In the genomic region with DNA sequence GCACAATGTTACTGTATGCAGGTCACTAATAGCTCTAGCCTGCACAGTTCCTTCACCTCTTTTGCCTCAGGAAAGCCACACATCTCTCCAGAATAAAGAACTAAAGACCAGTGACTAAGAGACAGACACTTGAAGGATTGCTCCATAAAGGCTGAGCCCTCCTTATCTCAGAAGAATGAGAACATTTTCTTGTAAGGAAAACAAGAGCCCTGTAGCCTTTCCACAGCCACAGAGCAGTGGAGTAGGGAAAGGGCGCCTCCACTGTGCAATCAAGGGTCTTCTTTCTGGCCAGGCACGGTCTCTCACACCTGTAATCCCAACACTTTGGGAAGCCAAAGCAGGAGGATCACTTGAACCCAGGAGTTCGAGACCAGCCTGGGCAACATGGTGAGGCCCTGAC, we compare ENCODE assay signal across 15 cellular contexts.
"Had no signal": no experiment of that assay in that cellular context is flagged by ENCODE, and none has a peak within 500 bp of the region (broad histone marks: within the 10 kb centered on the region; RNA-seq: fewer than 3 reads in every experiment).

No MANE protein-coding gene starts in this region.

- H3K4me3 Mint-ChIP-seq: activated CD4-positive, alpha-beta T cell treated with anti-CD3 and anti-CD28 coated beads, Interleukin-2, amount 10 ng/mL, durations not matched to agents 24 days and 14 days; activated naive CD4-positive, alpha-beta T cell treated with anti-CD3 and anti-CD28 coated beads for 36 hours; activated T-helper 17 cell treated with anti-CD3 and anti-CD28 coated beads, Interleukin-2, amount 50 U/mL, for 72 hours; central memory CD8-positive, alpha-beta T cell; dendritic cell treated with granulocyte-macrophage colony-stimulating factor and Interleukin-4, amounts not matched to agents 40 ng/mL and 50 ng/mL, for 4 days; natural killer cell; T-helper 1 cell treated with Interleukin-12 subunit alpha and Interleukin-12 subunit beta and Interleukin-4 antibody, amounts not matched to agents 30 μg/mL and 1 μg/mL, for 36 hours had no signal

- H3K27me3 Mint-ChIP-seq: activated T-helper 17 cell treated with anti-CD3 and anti-CD28 coated beads, Interleukin-2, amount 50 U/mL, for 72 hours; central memory CD8-positive, alpha-beta T cell had no signal

- H3K4me1 Mint-ChIP-seq: activated CD4-positive, alpha-beta T cell treated with anti-CD3 and anti-CD28 coated beads, Interleukin-2, amount 10 ng/mL, durations not matched to agents 24 days and 14 days; activated T-helper 17 cell treated with anti-CD3 and anti-CD28 coated beads, Interleukin-2, amount 50 U/mL, for 72 hours; central memory CD8-positive, alpha-beta T cell; natural killer cell had no signal

- H3K9me3 Mint-ChIP-seq: activated CD4-positive, alpha-beta T cell treated with anti-CD3 and anti-CD28 coated beads, Interleukin-2, amount 10 ng/mL, durations not matched to agents 24 days and 14 days; activated naive CD4-positive, alpha-beta T cell treated with anti-CD3 and anti-CD28 coated beads for 36 hours; activated T-helper 17 cell treated with anti-CD3 and anti-CD28 coated beads, Interleukin-2, amount 50 U/mL, for 72 hours; central memory CD8-positive, alpha-beta T cell; dendritic cell treated with granulocyte-macrophage colony-stimulating factor and Interleukin-4, amounts not matched to agents 40 ng/mL and 50 ng/mL, for 4 days; natural killer cell; T-helper 1 cell treated with Interleukin-12 subunit alpha and Interleukin-12 subunit beta and Interleukin-4 antibody, amounts not matched to agents 30 μg/mL and 1 μg/mL, for 36 hours; type B pancreatic cell had no signal

- DNase-seq: activated CD4-positive, alpha-beta T cell treated with anti-CD3 and anti-CD28 coated beads, Interleukin-2, amount 10 ng/mL, durations not matched to agents 24 days and 14 days; activated naive CD4-positive, alpha-beta T cell treated with anti-CD3 and anti-CD28 coated beads for 36 hours; activated T-cell treated with anti-CD3 and anti-CD28 coated beads for 4 hours; gastrocnemius medialis; natural killer cell; occipital lobe; psoas muscle; sigmoid colon; stimulated activated CD4-positive, alpha-beta T cell treated with anti-CD3 and anti-CD28 coated beads, Interleukin-2, amount 100 ng/mL, for 48 hours; stimulated activated naive CD4-positive, alpha-beta T cell treated with Interleukin-2 at 50 U/mL for 16 hours had no signal

- H3K27ac ChIP-seq: gastrocnemius medialis, psoas muscle, sigmoid colon had no signal

- H3K9me3 ChIP-seq: gastrocnemius medialis, psoas muscle, sigmoid colon had no signal

- H3K4me1 ChIP-seq: gastrocnemius medialis, psoas muscle, sigmoid colon had no signal

- H3K4me3 ChIP-seq: gastrocnemius medialis, psoas muscle, sigmoid colon had no signal

- H3K36me3 Mint-ChIP-seq: natural killer cell, type B pancreatic cell had no signal

- H3K27me3 ChIP-seq: gastrocnemius medialis had no signal

- H3K36me3 ChIP-seq: gastrocnemius medialis, sigmoid colon had no signal

- H3K27ac Mint-ChIP-seq: activated CD4-positive, alpha-beta T cell treated with anti-CD3 and anti-CD28 coated beads, Interleukin-2, amount 10 ng/mL, durations not matched to agents 24 days and 14 days; activated naive CD4-positive, alpha-beta T cell treated with anti-CD3 and anti-CD28 coated beads for 36 hours; activated T-helper 17 cell treated with anti-CD3 and anti-CD28 coated beads, Interleukin-2, amount 50 U/mL, for 72 hours; dendritic cell treated with granulocyte-macrophage colony-stimulating factor and Interleukin-4, amounts not matched to agents 40 ng/mL and 50 ng/mL, for 4 days; natural killer cell; T-helper 1 cell treated with Interleukin-12 subunit alpha and Interleukin-12 subunit beta and Interleukin-4 antibody, amounts not matched to agents 30 μg/mL and 1 μg/mL, for 36 hours had no signal
